18 cellular contexts compared by ENCODE assay signal in genomic region chrX:130594453-130594916, GRCh38.
A peak's percentile ranks its signal among the peaks of the same experiment; 100 is the strongest.
DNase-seq lines count a peak whose midpoint lies in the region; ATAC-seq and TF ChIP-seq lines count a peak whose summit lies in the region.
"Had no signal": no experiment of that assay in that cellular context is flagged by ENCODE, and none has a peak within 500 bp of the region (broad histone marks: within the 10 kb centered on the region; RNA-seq: fewer than 3 reads in every experiment).

No MANE protein-coding gene starts in this region.

- no peak for TF ChIP-seq CTCF in RWPE1 (conservative IDR thresholded peaks at IDR 0.05; ENCODE audit: low read depth)

- CTCF ChIA-PET in RWPE1 (lab: Yijun Ruan, JAX) = no interaction called here

- POLR2A ChIA-PET in RWPE1 (lab: Yijun Ruan, JAX; ENCODE audit: low non-redundant PET) = no interaction called here

- no peak overlapping the region for H3K27ac ChIP-seq in RWPE1
- H3K27ac ChIP-seq: cardiac muscle cell, testis had no signal

- no peak for ATAC-seq in HG03097 (IDR thresholded peaks at IDR 0.05; ENCODE audit: low FRiP score, unreplicated experiment)
- ATAC-seq in HG03457 (IDR thresholded peaks at IDR 0.05; ENCODE audit: unreplicated experiment) = no peak

- DNase-seq in HUDEP-2 (lab: John Stamatoyannopoulos, UW; ENCODE audit: unreplicated experiment in 76 of 76) (peak in 73 of 76 experiments; percentile 4 to 80 (median 44)), SK-MEL-5 (ENCODE audit: low read depth, low spot score) (peak; percentile 92), foreskin melanocyte (peak; percentile 78), putamen (ENCODE audit: low spot score) (peak; percentile 47), RWPE1 (ENCODE audit: low spot score) (no peak), cortex of kidney (lab: John Stamatoyannopoulos, UW) (no peak)
- DNase-seq: activated B cell treated with CpG ODN at 0.5 μM for 24 hours; activated CD8-positive, alpha-beta memory T cell treated with anti-CD3 and anti-CD28 coated beads for 24 hours; Calu3; effector memory CD4-positive, alpha-beta T cell; kidney glomerular epithelial cell; NCI-H2107; stimulated activated CD4-positive, alpha-beta T cell treated with anti-CD3 and anti-CD28 coated beads, Interleukin-4, amount 100 ng/mL, for 1 hour; T-helper 1 cell; testis had no signal

- in situ Hi-C loops in SK-MEL-5 (cut with HindIII; ENCODE audit: low pct_unique_long_range_greater_than_20kb, low sequenced_read_pairs) = no loop called here

Comparison
In these comparisons a context has a peak if more than half of its experiments do, and no peak if none do; other contexts are left out.
1. DNase-seq: peak in HUDEP-2 (73 of 76), SK-MEL-5 (single experiment), foreskin melanocyte (single experiment) and putamen (single experiment); none in RWPE1 (single experiment) and cortex of kidney (single experiment).